8 cellular contexts compared by ENCODE assay signal in genomic region chr11:85752890-85753581, GRCh38. TPM values are rescaled to one million over a fixed set of nuclear protein-coding genes. Genes with fewer than 3 reads are reported as not detected.
DNase-seq lines count a peak whose midpoint lies in the region; ATAC-seq lines count a peak whose summit lies in the region.

No MANE protein-coding gene starts in this region.

- H3K27ac Mint-ChIP-seq in activated naive CD4-positive, alpha-beta T cell treated with anti-CD3 and anti-CD28 coated beads for 36 hours, result peak overlapping the region; percentile 97

- H3K4me3 Mint-ChIP-seq in activated naive CD4-positive, alpha-beta T cell treated with anti-CD3 and anti-CD28 coated beads for 36 hours, result peak overlapping the region; percentile 57

- no peak overlapping the region for H3K9ac ChIP-seq in BLaER1

- H3K4me2 ChIP-seq in BLaER1, result 0 out of 2 replicates have a peak overlapping the region, but pooled peaks have one; percentile 4

- no peaks in the 10 kb centered on the region for H3K36me3 ChIP-seq in BLaER1

- peak; percentile 80 for DNase-seq in T-helper 9 cell
- peak; percentile 94 for DNase-seq in activated naive CD4-positive, alpha-beta T cell treated with anti-CD3 and anti-CD28 coated beads for 36 hours
- peak; percentile 55 to 74 for DNase-seq in stimulated activated CD4-positive, alpha-beta T cell treated with anti-CD3 and anti-CD28 coated beads, Interleukin-15, amount 100 ng/mL, for 1 hour (ENCODE audit: low read depth in 1 of 2, low spot score in 1 of 2)
- DNase-seq in NCI-H2107 treated with DMSO at 0.1 percent for 48 hours (lab: John Stamatoyannopoulos, UW; ENCODE audit: unreplicated experiment), result no peak
- DNase-seq in germinal center (ENCODE audit: low spot score), result no peak
- DNase-seq in AG08396 (ENCODE audit: low spot score), result no peak

- no peaks in the 10 kb centered on the region for H3K27me3 ChIP-seq in BLaER1

- no peaks in the 10 kb centered on the region; the same call in 1 of the 2 replicates for H3K4me1 ChIP-seq in BLaER1

- peaks cover 95% of the 10 kb centered on the region for H3K4me1 Mint-ChIP-seq in activated naive CD4-positive, alpha-beta T cell treated with anti-CD3 and anti-CD28 coated beads for 36 hours (ENCODE audit: low read depth)

- H3K27me3 Mint-ChIP-seq in activated naive CD4-positive, alpha-beta T cell treated with anti-CD3 and anti-CD28 coated beads for 36 hours (ENCODE audit: low read depth), result no peaks in the 10 kb centered on the region

- no peaks in the 10 kb centered on the region for H3K9me3 ChIP-seq in BLaER1

- CTCF ChIA-PET in activated naive CD4-positive, alpha-beta T cell treated with anti-CD3 and anti-CD28 coated beads for 36 hours (lab: Charles Lee), result interaction anchor here (0.6 to 0.7 kb wide), 3 partner anchors 21 to 187 kb away, joined by 3 read pairs; no protein-coding TSS in a partner anchor

- H3K36me3 Mint-ChIP-seq in activated naive CD4-positive, alpha-beta T cell treated with anti-CD3 and anti-CD28 coated beads for 36 hours (ENCODE audit: low read depth), result no peaks in the 10 kb centered on the region

- no peak overlapping the region for H3K27ac ChIP-seq in BLaER1

- H3K9me3 Mint-ChIP-seq in activated naive CD4-positive, alpha-beta T cell treated with anti-CD3 and anti-CD28 coated beads for 36 hours, result no peaks in the 10 kb centered on the region

- H4K20me1 ChIP-seq in BLaER1, result no peaks in the 10 kb centered on the region

- intact Hi-C loops in activated naive CD4-positive, alpha-beta T cell treated with anti-CD3 and anti-CD28 coated beads for 36 hours (cut with micrococcal nuclease), result loop anchor here (1.0 to 10.0 kb wide), 15 partner anchors 28 to 1054 kb away; partner anchors contain the start of genes CREBZF, ME3, PICALM and TMEM126B

- H3K4me3 ChIP-seq in BLaER1, result no peak overlapping the region

- no peak for ATAC-seq in HG02840 (IDR thresholded peaks at IDR 0.05; ENCODE audit: low FRiP score, unreplicated experiment)

RNA-seq across cellular contexts. Expression of gene SYTL2, which starts 57.9 kb away (rescaled TPM):
- 10 to 100 TPM; 13.8 to 13.9 TPM for total RNA-seq in activated naive CD4-positive, alpha-beta T cell treated with anti-CD3 and anti-CD28 coated beads for 36 hours

Comparison
In these comparisons a context has a peak if more than half of its experiments do, and no peak if none do; other contexts are left out.
1. DNase-seq: peak in T-helper 9 cell (single experiment), activated naive CD4-positive, alpha-beta T cell treated with anti-CD3 and anti-CD28 coated beads for 36 hours (single experiment) and stimulated activated CD4-positive, alpha-beta T cell treated with anti-CD3 and anti-CD28 coated beads, Interleukin-15, amount 100 ng/mL, for 1 hour (2 of 2); none in NCI-H2107 treated with DMSO at 0.1 percent for 48 hours (single experiment), germinal center (single experiment) and AG08396 (single experiment).